Comparison of ENCODE assay signal across 9 cellular contexts in genomic region chr5:78533356-78533755, GRCh38.
DNase-seq lines count a peak whose midpoint lies in the region; ATAC-seq and TF ChIP-seq lines count a peak whose summit lies in the region.
"Had no signal": no experiment of that assay in that cellular context is flagged by ENCODE, and none has a peak within 500 bp of the region (broad histone marks: within the 10 kb centered on the region; RNA-seq: fewer than 3 reads in every experiment).

No MANE protein-coding gene starts in this region.

- no peaks in the 10 kb centered on the region for H3K36me3 ChIP-seq in psoas muscle (ENCODE audit: insufficient read depth in 1 of 2, low read depth in 1 of 2)

- TF ChIP-seq CTCF in chondrocyte (IDR thresholded peaks at IDR 0.05): peak; percentile 76
- peak; percentile 11 for TF ChIP-seq CTCF in psoas muscle (IDR thresholded peaks at IDR 0.05)

- H3K27ac ChIP-seq in psoas muscle: no peak overlapping the region

- intact Hi-C loops in psoas muscle (cut with DNase I): loop anchor here in 1 of 2 donors (10.0 kb wide), 1 partner anchor 361 kb away; no protein-coding TSS in a partner anchor

- H3K9me3 Mint-ChIP-seq in chondrocyte (ENCODE audit: low read depth): no peaks in the 10 kb centered on the region

- no peaks in the 10 kb centered on the region for H3K36me3 Mint-ChIP-seq in chondrocyte (ENCODE audit: low read depth)
- H3K36me3 Mint-ChIP-seq: activated CD8-positive, alpha-beta memory T cell treated with anti-CD3 and anti-CD28 coated beads, Interleukin-2, amount 10 ng/mL, durations not matched to agents 7 days and 5 days had no signal

- no peak overlapping the region for H3K4me3 Mint-ChIP-seq in chondrocyte (ENCODE audit: unreplicated experiment)
- H3K4me3 Mint-ChIP-seq: activated CD8-positive, alpha-beta memory T cell treated with anti-CD3 and anti-CD28 coated beads, Interleukin-2, amount 10 ng/mL, durations not matched to agents 7 days and 5 days had no signal

- WGBS in psoas muscle, 3 donors: 89 to 93% (median 90%) methylated on average over 3 of the region's 3 CpGs

- DNase-seq in DMS153 treated with DMSO at 0.1 percent for 48 hours (lab: John Stamatoyannopoulos, UW; ENCODE audit: unreplicated experiment): peak; percentile 4
- no peak for DNase-seq in DMS153 (lab: John Stamatoyannopoulos, UW)
- DNase-seq in NCI-H1694 treated with DMSO at 0.1 percent for 48 hours (lab: John Stamatoyannopoulos, UW): peak; percentile 65
- DNase-seq in chondrocyte (ENCODE audit: low spot score): no peak
- no peak for DNase-seq in psoas muscle
- no peak for DNase-seq in activated CD4-positive, alpha-beta T cell treated with anti-CD3 and anti-CD28 coated beads for 48 hours
- DNase-seq: activated CD8-positive, alpha-beta memory T cell treated with anti-CD3 and anti-CD28 coated beads, Interleukin-2, amount 10 ng/mL, durations not matched to agents 7 days and 5 days had no signal

- no peak overlapping the region for H3K4me3 ChIP-seq in psoas muscle

- no peaks in the 10 kb centered on the region for H3K27me3 Mint-ChIP-seq in chondrocyte (ENCODE audit: low read depth)

- H3K27me3 ChIP-seq in psoas muscle (ENCODE audit: insufficient read depth in 3 of 3, low read length in 2 of 3): no peaks in the 10 kb centered on the region

- H3K4me1 ChIP-seq in psoas muscle: no peaks in the 10 kb centered on the region

- H3K9me3 ChIP-seq in psoas muscle: no peaks in the 10 kb centered on the region

- peaks cover 75% of the 10 kb centered on the region for H3K4me1 Mint-ChIP-seq in chondrocyte (ENCODE audit: low read depth)
- H3K4me1 Mint-ChIP-seq: activated CD8-positive, alpha-beta memory T cell treated with anti-CD3 and anti-CD28 coated beads, Interleukin-2, amount 10 ng/mL, durations not matched to agents 7 days and 5 days had no signal

- peak overlapping the region; percentile 98 for H3K27ac Mint-ChIP-seq in chondrocyte (ENCODE audit: unreplicated experiment)
- H3K27ac Mint-ChIP-seq: activated CD8-positive, alpha-beta memory T cell treated with anti-CD3 and anti-CD28 coated beads, Interleukin-2, amount 10 ng/mL, durations not matched to agents 7 days and 5 days had no signal

- ATAC-seq in psoas muscle (no peak), HG02678 (IDR thresholded peaks at IDR 0.05; ENCODE audit: unreplicated experiment) (no peak), HG02840 (IDR thresholded peaks at IDR 0.05; ENCODE audit: low FRiP score, unreplicated experiment) (no peak)
- ATAC-seq: activated CD8-positive, alpha-beta memory T cell treated with anti-CD3 and anti-CD28 coated beads, Interleukin-2, amount 10 ng/mL, durations not matched to agents 7 days and 5 days had no signal

Comparison
In these comparisons a context has a peak if more than half of its experiments do, and no peak if none do; other contexts are left out.
1. DNase-seq: peak in DMS153 treated with DMSO at 0.1 percent for 48 hours (single experiment) and NCI-H1694 treated with DMSO at 0.1 percent for 48 hours (single experiment); none in DMS153 (single experiment), chondrocyte (single experiment), psoas muscle (0 of 2) and activated CD4-positive, alpha-beta T cell treated with anti-CD3 and anti-CD28 coated beads for 48 hours (single experiment).